In the genomic region with DNA sequence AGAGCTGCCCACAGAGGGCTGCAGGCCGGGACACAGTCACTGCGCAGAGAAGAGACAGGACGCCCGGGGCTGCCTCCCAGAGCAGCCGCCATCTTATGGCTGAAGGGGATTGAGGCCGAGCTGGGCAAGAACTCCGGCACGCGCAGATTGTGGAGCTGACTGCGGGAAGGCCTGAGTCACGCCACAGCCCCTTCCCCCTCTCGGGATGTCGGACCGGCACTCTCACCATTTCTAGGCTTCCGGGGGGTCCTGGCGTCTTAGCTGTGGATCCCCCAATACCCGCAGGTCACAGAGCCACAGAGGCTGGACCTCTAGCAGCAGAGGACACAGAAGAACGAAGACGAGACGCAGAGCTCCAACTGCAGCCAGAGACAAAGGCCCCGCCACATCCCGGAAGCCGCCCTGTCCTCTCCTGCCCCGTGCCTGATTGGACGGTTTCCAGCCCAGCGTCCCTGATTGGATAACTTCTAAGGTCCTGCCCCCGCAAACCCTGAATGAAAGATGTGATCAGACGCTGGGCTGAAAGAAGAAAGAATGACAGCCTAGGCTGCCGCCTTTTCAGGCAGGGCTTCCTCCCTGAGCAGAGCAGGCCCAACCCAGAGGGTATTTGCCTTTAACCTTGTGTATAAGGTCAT, we compare ENCODE assay signal across 1 cellular context.
A peak's percentile ranks its signal among the peaks of the same experiment; 100 is the strongest.
TF ChIP-seq lines count a peak whose summit lies in the region.

A gene (minus strand): TSS at position 373 of the 635 bp plus-strand sequence. CDS start 144 bp downstream, at position 229.

TF ChIP-seq in K562, 482 proteins besides CTCF, POLR2A, EP300 and RAD21 (continued from another document and continues in another):
- TF ChIP-seq, protein P1, sequence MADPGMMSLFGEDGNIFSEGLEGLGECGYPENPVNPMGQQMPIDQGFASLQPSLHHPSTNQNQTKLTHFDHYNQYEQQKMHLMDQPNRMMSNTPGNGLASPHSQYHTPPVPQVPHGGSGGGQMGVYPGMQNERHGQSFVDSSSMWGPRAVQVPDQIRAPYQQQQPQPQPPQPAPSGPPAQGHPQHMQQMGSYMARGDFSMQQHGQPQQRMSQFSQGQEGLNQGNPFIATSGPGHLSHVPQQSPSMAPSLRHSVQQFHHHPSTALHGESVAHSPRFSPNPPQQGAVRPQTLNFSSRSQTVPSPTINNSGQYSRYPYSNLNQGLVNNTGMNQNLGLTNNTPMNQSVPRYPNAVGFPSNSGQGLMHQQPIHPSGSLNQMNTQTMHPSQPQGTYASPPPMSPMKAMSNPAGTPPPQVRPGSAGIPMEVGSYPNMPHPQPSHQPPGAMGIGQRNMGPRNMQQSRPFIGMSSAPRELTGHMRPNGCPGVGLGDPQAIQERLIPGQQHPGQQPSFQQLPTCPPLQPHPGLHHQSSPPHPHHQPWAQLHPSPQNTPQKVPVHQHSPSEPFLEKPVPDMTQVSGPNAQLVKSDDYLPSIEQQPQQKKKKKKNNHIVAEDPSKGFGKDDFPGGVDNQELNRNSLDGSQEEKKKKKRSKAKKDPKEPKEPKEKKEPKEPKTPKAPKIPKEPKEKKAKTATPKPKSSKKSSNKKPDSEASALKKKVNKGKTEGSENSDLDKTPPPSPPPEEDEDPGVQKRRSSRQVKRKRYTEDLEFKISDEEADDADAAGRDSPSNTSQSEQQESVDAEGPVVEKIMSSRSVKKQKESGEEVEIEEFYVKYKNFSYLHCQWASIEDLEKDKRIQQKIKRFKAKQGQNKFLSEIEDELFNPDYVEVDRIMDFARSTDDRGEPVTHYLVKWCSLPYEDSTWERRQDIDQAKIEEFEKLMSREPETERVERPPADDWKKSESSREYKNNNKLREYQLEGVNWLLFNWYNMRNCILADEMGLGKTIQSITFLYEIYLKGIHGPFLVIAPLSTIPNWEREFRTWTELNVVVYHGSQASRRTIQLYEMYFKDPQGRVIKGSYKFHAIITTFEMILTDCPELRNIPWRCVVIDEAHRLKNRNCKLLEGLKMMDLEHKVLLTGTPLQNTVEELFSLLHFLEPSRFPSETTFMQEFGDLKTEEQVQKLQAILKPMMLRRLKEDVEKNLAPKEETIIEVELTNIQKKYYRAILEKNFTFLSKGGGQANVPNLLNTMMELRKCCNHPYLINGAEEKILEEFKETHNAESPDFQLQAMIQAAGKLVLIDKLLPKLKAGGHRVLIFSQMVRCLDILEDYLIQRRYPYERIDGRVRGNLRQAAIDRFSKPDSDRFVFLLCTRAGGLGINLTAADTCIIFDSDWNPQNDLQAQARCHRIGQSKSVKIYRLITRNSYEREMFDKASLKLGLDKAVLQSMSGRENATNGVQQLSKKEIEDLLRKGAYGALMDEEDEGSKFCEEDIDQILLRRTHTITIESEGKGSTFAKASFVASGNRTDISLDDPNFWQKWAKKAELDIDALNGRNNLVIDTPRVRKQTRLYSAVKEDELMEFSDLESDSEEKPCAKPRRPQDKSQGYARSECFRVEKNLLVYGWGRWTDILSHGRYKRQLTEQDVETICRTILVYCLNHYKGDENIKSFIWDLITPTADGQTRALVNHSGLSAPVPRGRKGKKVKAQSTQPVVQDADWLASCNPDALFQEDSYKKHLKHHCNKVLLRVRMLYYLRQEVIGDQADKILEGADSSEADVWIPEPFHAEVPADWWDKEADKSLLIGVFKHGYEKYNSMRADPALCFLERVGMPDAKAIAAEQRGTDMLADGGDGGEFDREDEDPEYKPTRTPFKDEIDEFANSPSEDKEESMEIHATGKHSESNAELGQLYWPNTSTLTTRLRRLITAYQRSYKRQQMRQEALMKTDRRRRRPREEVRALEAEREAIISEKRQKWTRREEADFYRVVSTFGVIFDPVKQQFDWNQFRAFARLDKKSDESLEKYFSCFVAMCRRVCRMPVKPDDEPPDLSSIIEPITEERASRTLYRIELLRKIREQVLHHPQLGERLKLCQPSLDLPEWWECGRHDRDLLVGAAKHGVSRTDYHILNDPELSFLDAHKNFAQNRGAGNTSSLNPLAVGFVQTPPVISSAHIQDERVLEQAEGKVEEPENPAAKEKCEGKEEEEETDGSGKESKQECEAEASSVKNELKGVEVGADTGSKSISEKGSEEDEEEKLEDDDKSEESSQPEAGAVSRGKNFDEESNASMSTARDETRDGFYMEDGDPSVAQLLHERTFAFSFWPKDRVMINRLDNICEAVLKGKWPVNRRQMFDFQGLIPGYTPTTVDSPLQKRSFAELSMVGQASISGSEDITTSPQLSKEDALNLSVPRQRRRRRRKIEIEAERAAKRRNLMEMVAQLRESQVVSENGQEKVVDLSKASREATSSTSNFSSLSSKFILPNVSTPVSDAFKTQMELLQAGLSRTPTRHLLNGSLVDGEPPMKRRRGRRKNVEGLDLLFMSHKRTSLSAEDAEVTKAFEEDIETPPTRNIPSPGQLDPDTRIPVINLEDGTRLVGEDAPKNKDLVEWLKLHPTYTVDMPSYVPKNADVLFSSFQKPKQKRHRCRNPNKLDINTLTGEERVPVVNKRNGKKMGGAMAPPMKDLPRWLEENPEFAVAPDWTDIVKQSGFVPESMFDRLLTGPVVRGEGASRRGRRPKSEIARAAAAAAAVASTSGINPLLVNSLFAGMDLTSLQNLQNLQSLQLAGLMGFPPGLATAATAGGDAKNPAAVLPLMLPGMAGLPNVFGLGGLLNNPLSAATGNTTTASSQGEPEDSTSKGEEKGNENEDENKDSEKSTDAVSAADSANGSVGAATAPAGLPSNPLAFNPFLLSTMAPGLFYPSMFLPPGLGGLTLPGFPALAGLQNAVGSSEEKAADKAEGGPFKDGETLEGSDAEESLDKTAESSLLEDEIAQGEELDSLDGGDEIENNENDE (IDR thresholded peaks at IDR 0.05; ENCODE audit: low read depth, low read length), result no peak
- TF ChIP-seq U2AF1 (optimal IDR thresholded peaks at IDR 0.05; ENCODE audit: low read depth, low read length), result no peak
- TF ChIP-seq, protein P2, sequence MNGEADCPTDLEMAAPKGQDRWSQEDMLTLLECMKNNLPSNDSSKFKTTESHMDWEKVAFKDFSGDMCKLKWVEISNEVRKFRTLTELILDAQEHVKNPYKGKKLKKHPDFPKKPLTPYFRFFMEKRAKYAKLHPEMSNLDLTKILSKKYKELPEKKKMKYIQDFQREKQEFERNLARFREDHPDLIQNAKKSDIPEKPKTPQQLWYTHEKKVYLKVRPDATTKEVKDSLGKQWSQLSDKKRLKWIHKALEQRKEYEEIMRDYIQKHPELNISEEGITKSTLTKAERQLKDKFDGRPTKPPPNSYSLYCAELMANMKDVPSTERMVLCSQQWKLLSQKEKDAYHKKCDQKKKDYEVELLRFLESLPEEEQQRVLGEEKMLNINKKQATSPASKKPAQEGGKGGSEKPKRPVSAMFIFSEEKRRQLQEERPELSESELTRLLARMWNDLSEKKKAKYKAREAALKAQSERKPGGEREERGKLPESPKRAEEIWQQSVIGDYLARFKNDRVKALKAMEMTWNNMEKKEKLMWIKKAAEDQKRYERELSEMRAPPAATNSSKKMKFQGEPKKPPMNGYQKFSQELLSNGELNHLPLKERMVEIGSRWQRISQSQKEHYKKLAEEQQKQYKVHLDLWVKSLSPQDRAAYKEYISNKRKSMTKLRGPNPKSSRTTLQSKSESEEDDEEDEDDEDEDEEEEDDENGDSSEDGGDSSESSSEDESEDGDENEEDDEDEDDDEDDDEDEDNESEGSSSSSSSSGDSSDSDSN (IDR thresholded peaks at IDR 0.05; ENCODE audit: borderline replicate concordance in 1 of 2, low read depth in 2 of 2, low read length in 2 of 2), result no peak
- TF ChIP-seq JUND (IDR thresholded peaks at IDR 0.05; ENCODE audit: borderline replicate concordance, low read depth, low read length), result no peak
- TF ChIP-seq JUND (tag; IDR thresholded peaks at IDR 0.05; ENCODE audit: borderline replicate concordance, low read depth, low read length), result no peak
- TF ChIP-seq MED1 (CRISPR knock-in tag; IDR thresholded peaks at IDR 0.05; ENCODE audit: borderline replicate concordance), result no peak
- TF ChIP-seq MCM2 (IDR thresholded peaks at IDR 0.05; ENCODE audit: low read depth), result no peak
- peak; percentile 78 for TF ChIP-seq ASH1L (IDR thresholded peaks at IDR 0.05; ENCODE audit: borderline replicate concordance, low read depth, partially characterized antibody)
- TF ChIP-seq RB1 (IDR thresholded peaks at IDR 0.05; ENCODE audit: low read depth), result no peak
- TF ChIP-seq SAP30 (IDR thresholded peaks at IDR 0.05; ENCODE audit: borderline replicate concordance, insufficient read depth, low read depth, low read length, poor library complexity, severe bottlenecking), result no peak
- no peak for TF ChIP-seq ZFPM2 (CRISPR knock-in tag; IDR thresholded peaks at IDR 0.05)
- TF ChIP-seq TCF7L2 (IDR thresholded peaks at IDR 0.05; ENCODE audit: low read depth, low read length), result no peak
- no peak for TF ChIP-seq NONO (IDR thresholded peaks at IDR 0.05; ENCODE audit: low read depth in 2 of 2, low read length in 1 of 2)
- TF ChIP-seq, protein P3, sequence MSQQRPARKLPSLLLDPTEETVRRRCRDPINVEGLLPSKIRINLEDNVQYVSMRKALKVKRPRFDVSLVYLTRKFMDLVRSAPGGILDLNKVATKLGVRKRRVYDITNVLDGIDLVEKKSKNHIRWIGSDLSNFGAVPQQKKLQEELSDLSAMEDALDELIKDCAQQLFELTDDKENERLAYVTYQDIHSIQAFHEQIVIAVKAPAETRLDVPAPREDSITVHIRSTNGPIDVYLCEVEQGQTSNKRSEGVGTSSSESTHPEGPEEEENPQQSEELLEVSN (IDR thresholded peaks at IDR 0.05; ENCODE audit: borderline replicate concordance in 1 of 2, extremely low read depth in 1 of 2, insufficient read depth in 1 of 2, insufficient read length in 1 of 2, low read depth in 1 of 2, low read length in 1 of 2, poor library complexity in 1 of 2, severe bottlenecking in 1 of 2), result peak; percentile 33 to 39
- TF ChIP-seq SMARCA4 (IDR thresholded peaks at IDR 0.05), result no peak
- TF ChIP-seq ELF1 (tag; IDR thresholded peaks at IDR 0.05), result peak; percentile 51
- TF ChIP-seq, protein P4, sequence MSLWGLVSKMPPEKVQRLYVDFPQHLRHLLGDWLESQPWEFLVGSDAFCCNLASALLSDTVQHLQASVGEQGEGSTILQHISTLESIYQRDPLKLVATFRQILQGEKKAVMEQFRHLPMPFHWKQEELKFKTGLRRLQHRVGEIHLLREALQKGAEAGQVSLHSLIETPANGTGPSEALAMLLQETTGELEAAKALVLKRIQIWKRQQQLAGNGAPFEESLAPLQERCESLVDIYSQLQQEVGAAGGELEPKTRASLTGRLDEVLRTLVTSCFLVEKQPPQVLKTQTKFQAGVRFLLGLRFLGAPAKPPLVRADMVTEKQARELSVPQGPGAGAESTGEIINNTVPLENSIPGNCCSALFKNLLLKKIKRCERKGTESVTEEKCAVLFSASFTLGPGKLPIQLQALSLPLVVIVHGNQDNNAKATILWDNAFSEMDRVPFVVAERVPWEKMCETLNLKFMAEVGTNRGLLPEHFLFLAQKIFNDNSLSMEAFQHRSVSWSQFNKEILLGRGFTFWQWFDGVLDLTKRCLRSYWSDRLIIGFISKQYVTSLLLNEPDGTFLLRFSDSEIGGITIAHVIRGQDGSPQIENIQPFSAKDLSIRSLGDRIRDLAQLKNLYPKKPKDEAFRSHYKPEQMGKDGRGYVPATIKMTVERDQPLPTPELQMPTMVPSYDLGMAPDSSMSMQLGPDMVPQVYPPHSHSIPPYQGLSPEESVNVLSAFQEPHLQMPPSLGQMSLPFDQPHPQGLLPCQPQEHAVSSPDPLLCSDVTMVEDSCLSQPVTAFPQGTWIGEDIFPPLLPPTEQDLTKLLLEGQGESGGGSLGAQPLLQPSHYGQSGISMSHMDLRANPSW (CRISPR knock-in tag; IDR thresholded peaks at IDR 0.05), result no peak
- TF ChIP-seq, protein P5, sequence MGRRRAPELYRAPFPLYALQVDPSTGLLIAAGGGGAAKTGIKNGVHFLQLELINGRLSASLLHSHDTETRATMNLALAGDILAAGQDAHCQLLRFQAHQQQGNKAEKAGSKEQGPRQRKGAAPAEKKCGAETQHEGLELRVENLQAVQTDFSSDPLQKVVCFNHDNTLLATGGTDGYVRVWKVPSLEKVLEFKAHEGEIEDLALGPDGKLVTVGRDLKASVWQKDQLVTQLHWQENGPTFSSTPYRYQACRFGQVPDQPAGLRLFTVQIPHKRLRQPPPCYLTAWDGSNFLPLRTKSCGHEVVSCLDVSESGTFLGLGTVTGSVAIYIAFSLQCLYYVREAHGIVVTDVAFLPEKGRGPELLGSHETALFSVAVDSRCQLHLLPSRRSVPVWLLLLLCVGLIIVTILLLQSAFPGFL (CRISPR knock-in tag; IDR thresholded peaks at IDR 0.05), result no peak
- no peak for TF ChIP-seq POU5F1 (IDR thresholded peaks at IDR 0.05; ENCODE audit: borderline replicate concordance, low read depth, low read length, partially characterized antibody)
- no peak for TF ChIP-seq ZNF695 (CRISPR knock-in tag; IDR thresholded peaks at IDR 0.05)
- no peak for TF ChIP-seq ZNF347 (CRISPR knock-in tag; IDR thresholded peaks at IDR 0.05; ENCODE audit: low read depth)
- no peak for TF ChIP-seq MTA1 (IDR thresholded peaks at IDR 0.05; ENCODE audit: borderline replicate concordance)
- TF ChIP-seq BDP1 (IDR thresholded peaks at IDR 0.05; ENCODE audit: insufficient read depth, insufficient read length), result no peak
- peak in 1 of 2 experiments; percentile 22; a peak in 1 of 3 replicates for TF ChIP-seq CBX3 (IDR thresholded peaks at IDR 0.05; ENCODE audit: borderline replicate concordance in 1 of 2, low read length in 2 of 2)
- TF ChIP-seq IRF2 (CRISPR knock-in tag; IDR thresholded peaks at IDR 0.05), result no peak
- TF ChIP-seq SAFB2 (IDR thresholded peaks at IDR 0.05; ENCODE audit: borderline replicate concordance, low read depth, low read length, severe bottlenecking), result no peak
- no peak for TF ChIP-seq PRPF4 (IDR thresholded peaks at IDR 0.05; ENCODE audit: insufficient read depth, low read depth, low read length, poor library complexity, severe bottlenecking)
- TF ChIP-seq ZBTB8A (IDR thresholded peaks at IDR 0.05; ENCODE audit: partially characterized antibody), result no peak
- TF ChIP-seq SAFB (IDR thresholded peaks at IDR 0.05; ENCODE audit: borderline replicate concordance, low read depth, low read length), result no peak
- TF ChIP-seq, protein P6, sequence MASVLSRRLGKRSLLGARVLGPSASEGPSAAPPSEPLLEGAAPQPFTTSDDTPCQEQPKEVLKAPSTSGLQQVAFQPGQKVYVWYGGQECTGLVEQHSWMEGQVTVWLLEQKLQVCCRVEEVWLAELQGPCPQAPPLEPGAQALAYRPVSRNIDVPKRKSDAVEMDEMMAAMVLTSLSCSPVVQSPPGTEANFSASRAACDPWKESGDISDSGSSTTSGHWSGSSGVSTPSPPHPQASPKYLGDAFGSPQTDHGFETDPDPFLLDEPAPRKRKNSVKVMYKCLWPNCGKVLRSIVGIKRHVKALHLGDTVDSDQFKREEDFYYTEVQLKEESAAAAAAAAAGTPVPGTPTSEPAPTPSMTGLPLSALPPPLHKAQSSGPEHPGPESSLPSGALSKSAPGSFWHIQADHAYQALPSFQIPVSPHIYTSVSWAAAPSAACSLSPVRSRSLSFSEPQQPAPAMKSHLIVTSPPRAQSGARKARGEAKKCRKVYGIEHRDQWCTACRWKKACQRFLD (CRISPR knock-in tag; IDR thresholded peaks at IDR 0.05), result no peak
- TF ChIP-seq ZNF24 (IDR thresholded peaks at IDR 0.05), result no peak
- no peak for TF ChIP-seq SMAD4 (CRISPR knock-in tag; conservative IDR thresholded peaks at IDR 0.05)
- no peak for TF ChIP-seq ZBTB7A (IDR thresholded peaks at IDR 0.05; ENCODE audit: borderline replicate concordance, control insufficient read depth, low read depth, low read length)
- no peak for TF ChIP-seq TGIF2 (CRISPR knock-in tag; IDR thresholded peaks at IDR 0.05)
- TF ChIP-seq FOXA3 (CRISPR knock-in tag; conservative IDR thresholded peaks at IDR 0.05 in 1 of 2, IDR thresholded peaks at IDR 0.05 in 1 of 2), result no peak
- TF ChIP-seq JUN (IDR thresholded peaks at IDR 0.05; ENCODE audit: borderline replicate concordance, low read depth, low read length), result no peak
- no peak for TF ChIP-seq JUN (CRISPR knock-in tag; IDR thresholded peaks at IDR 0.05; ENCODE audit: borderline replicate concordance)
- TF ChIP-seq FOXJ2 (tag; IDR thresholded peaks at IDR 0.05), result no peak
- TF ChIP-seq RBM39 (optimal IDR thresholded peaks at IDR 0.05; ENCODE audit: low read depth, low read length), result no peak
- TF ChIP-seq PHF21A (IDR thresholded peaks at IDR 0.05; ENCODE audit: borderline replicate concordance, low read depth), result no peak
- TF ChIP-seq SP2 (IDR thresholded peaks at IDR 0.05; ENCODE audit: extremely low read depth, low read depth, low read length, poor library complexity, severe bottlenecking), result peak; percentile 42
- peak; percentile 81 for TF ChIP-seq SUPT5H (IDR thresholded peaks at IDR 0.05)
